19 cellular contexts compared by ENCODE assay signal in the genomic region with DNA sequence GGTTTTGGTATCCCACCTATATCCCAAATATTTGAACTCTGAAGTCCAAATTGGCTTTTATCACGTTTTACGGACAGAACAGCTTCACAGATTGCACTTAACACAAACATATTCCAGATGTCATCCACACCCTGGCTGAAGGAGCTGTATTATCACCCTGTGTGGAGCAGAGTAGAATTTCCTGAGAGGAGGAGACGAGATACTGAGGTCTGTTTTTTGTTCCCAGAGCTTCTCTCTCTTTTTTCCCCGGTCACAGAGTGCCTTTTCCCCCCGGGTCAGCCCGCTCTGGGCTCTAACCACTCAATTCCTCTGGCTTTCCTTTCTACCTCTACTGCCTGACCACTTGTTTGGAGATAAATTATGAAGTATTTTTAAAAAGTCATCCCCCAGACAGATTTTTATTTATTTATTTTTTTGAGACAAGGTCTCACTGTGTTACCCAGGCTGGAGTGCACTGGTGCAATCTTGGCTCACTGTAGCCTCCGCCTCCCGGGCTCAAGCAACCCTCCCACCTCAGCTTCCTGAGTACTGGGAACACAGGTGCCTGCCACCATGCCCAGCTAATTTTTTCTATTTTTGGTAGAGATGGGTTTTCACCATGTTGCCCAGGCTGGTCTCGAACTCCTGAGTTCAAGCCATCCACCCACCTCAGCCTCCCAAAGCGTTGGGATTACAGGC. TPM values are rescaled to one million over a fixed set of nuclear protein-coding genes. Genes with fewer than 3 reads are reported as not detected.
DNase-seq lines count a peak whose midpoint lies in the region; ATAC-seq and TF ChIP-seq lines count a peak whose summit lies in the region.
"Had no signal": no experiment of that assay in that cellular context is flagged by ENCODE, and none has a peak within 500 bp of the region (broad histone marks: within the 10 kb centered on the region; RNA-seq: fewer than 3 reads in every experiment).

No MANE protein-coding gene starts in this region.

- H3K4me3 ChIP-seq in HFF-Myc (replicated peaks; ENCODE audit: low read depth, low read length): no peak overlapping the region
- peak overlapping the region; percentile 2 for H3K4me3 ChIP-seq in smooth muscle cell
- H3K4me3 ChIP-seq: suprapubic skin had no signal

- H3K9ac ChIP-seq in smooth muscle cell (ENCODE audit: low read depth): no peak overlapping the region

- no peaks in the 10 kb centered on the region for H4K20me1 ChIP-seq in smooth muscle cell (ENCODE audit: low read depth)

- intact Hi-C loops in left ventricle myocardium superior (cut with micrococcal nuclease): no loop called here
- intact Hi-C loops in activated CD4-positive, alpha-beta memory T cell treated with anti-CD3 and anti-CD28 coated beads for 36 hours (cut with micrococcal nuclease): loop anchor here (10.0 kb wide), 1 partner anchor 107 kb away; the partner anchor contains the start of genes CYB5D1, NAA38 and TMEM88

- no peaks in the 10 kb centered on the region for H3K79me2 ChIP-seq in smooth muscle cell (ENCODE audit: low read depth)

- H3K4me2 ChIP-seq in smooth muscle cell: peak overlapping the region; percentile 74

- H3K36me3 Mint-ChIP-seq in WTC11: no peaks in the 10 kb centered on the region
- no peaks in the 10 kb centered on the region for H3K36me3 Mint-ChIP-seq in T-cell
- H3K36me3 Mint-ChIP-seq in activated CD4-positive, alpha-beta memory T cell treated with anti-CD3 and anti-CD28 coated beads for 36 hours: no peaks in the 10 kb centered on the region

- H3K27me3 ChIP-seq in smooth muscle cell (ENCODE audit: low read depth): no peaks in the 10 kb centered on the region
- H3K27me3 ChIP-seq: suprapubic skin had no signal

- H3K4me3 Mint-ChIP-seq in WTC11 (no peak overlapping the region), T-cell (no peak overlapping the region)
- H3K4me3 Mint-ChIP-seq in activated CD4-positive, alpha-beta memory T cell treated with anti-CD3 and anti-CD28 coated beads for 36 hours: no peak overlapping the region
- H3K4me3 Mint-ChIP-seq: activated CD8-positive, alpha-beta T cell treated with anti-CD3 and anti-CD28 coated beads for 36 hours; activated T-helper 1 cell treated with anti-CD3 and anti-CD28 coated beads, Interleukin-12 subunit alpha, Interleukin-12 subunit beta, Interleukin-2, Interleukin-4 antibody, amounts not matched to agents 30 ng/mL and 10 ng/mL and 1 ng/mL, durations not matched to agents 14 hours and 24 hours and 36 hours; IgD-negative memory B cell had no signal

- H3K9me3 Mint-ChIP-seq in WTC11 (peaks cover 5% of the 10 kb centered on the region), T-cell (no peaks in the 10 kb centered on the region)
- H3K9me3 Mint-ChIP-seq in activated CD4-positive, alpha-beta memory T cell treated with anti-CD3 and anti-CD28 coated beads for 36 hours: no peaks in the 10 kb centered on the region
- H3K9me3 Mint-ChIP-seq: activated CD8-positive, alpha-beta T cell treated with anti-CD3 and anti-CD28 coated beads for 36 hours; activated T-helper 1 cell treated with anti-CD3 and anti-CD28 coated beads, Interleukin-12 subunit alpha, Interleukin-12 subunit beta, Interleukin-2, Interleukin-4 antibody, amounts not matched to agents 30 ng/mL and 10 ng/mL and 1 ng/mL, durations not matched to agents 14 hours and 24 hours and 36 hours had no signal

- no peak overlapping the region for H2AFZ ChIP-seq in smooth muscle cell (ENCODE audit: low read depth)

- no peaks in the 10 kb centered on the region for H3K36me3 ChIP-seq in smooth muscle cell (ENCODE audit: low read depth)
- H3K36me3 ChIP-seq: suprapubic skin had no signal

- ATAC-seq in left ventricle myocardium superior (peak; percentile 57), WTC11 (no peak), T-cell (replicated peaks in 1 of 4) (no peak)
- ATAC-seq: activated CD8-positive, alpha-beta T cell treated with anti-CD3 and anti-CD28 coated beads for 36 hours had no signal

- H3K27ac ChIP-seq in VCaP: peak overlapping the region; percentile 10; the same call in 1 of the 2 replicates
- peak overlapping the region; percentile 44 for H3K27ac ChIP-seq in smooth muscle cell (ENCODE audit: low read depth)
- H3K27ac ChIP-seq: suprapubic skin had no signal

- CTCF ChIA-PET in WTC11 (lab: Charles Lee) (interaction anchor here (0.7 to 2.0 kb wide), 3 partner anchors 53 to 345 kb away, joined by 3 to 5 read pairs (median 3); no protein-coding TSS in a partner anchor), T-cell (lab: Charles Lee) (interaction anchor here in 1 of 2 donors (0.6 to 1.5 kb wide), 2 partner anchors 225 to 310 kb away, joined by 3 to 6 read pairs; no protein-coding TSS in a partner anchor)
- CTCF ChIA-PET in activated CD4-positive, alpha-beta memory T cell treated with anti-CD3 and anti-CD28 coated beads for 36 hours (lab: Charles Lee): interaction anchor here (0.6 to 1.2 kb wide), 2 partner anchors 309 to 346 kb away, joined by 3 to 4 read pairs; no protein-coding TSS in a partner anchor

- TF ChIP-seq CTCF in HFF-Myc (IDR thresholded peaks at IDR 0.05; ENCODE audit: low read depth, low read length, missing control alignments) (no peak), VCaP (conservative IDR thresholded peaks at IDR 0.05) (no peak), smooth muscle cell (IDR thresholded peaks at IDR 0.05; ENCODE audit: borderline replicate concordance, insufficient read depth, poor library complexity, severe bottlenecking) (no peak), WTC11 (IDR thresholded peaks at IDR 0.05) (no peak)

- POLR2A ChIA-PET in WTC11 (lab: Charles Lee): interaction anchor here (0.6 kb wide), 1 partner anchor 72 kb away, joined by 3 read pairs; no protein-coding TSS in a partner anchor
- POLR2A ChIA-PET in T-cell (lab: Charles Lee): no interaction called here
- POLR2A ChIA-PET in activated CD4-positive, alpha-beta memory T cell treated with anti-CD3 and anti-CD28 coated beads for 36 hours (lab: Charles Lee): no interaction called here

- no peaks in the 10 kb centered on the region for H3K9me3 ChIP-seq in smooth muscle cell (replicated peaks; ENCODE audit: low read depth)
- H3K9me3 ChIP-seq: suprapubic skin had no signal

- H3K27ac Mint-ChIP-seq in WTC11 (no peak overlapping the region), T-cell (no peak overlapping the region)
- H3K27ac Mint-ChIP-seq in activated CD4-positive, alpha-beta memory T cell treated with anti-CD3 and anti-CD28 coated beads for 36 hours: no peak overlapping the region
- H3K27ac Mint-ChIP-seq: activated CD8-positive, alpha-beta T cell treated with anti-CD3 and anti-CD28 coated beads for 36 hours; activated T-helper 1 cell treated with anti-CD3 and anti-CD28 coated beads, Interleukin-12 subunit alpha, Interleukin-12 subunit beta, Interleukin-2, Interleukin-4 antibody, amounts not matched to agents 30 ng/mL and 10 ng/mL and 1 ng/mL, durations not matched to agents 14 hours and 24 hours and 36 hours had no signal

- H3F3A ChIP-seq in smooth muscle cell (ENCODE audit: low read depth): peaks cover 14% of the 10 kb centered on the region

- DNase-seq in HFF-Myc (ENCODE audit: extremely low read depth, low read depth): peak; percentile 56
- no peak for DNase-seq in left ventricle myocardium superior
- DNase-seq in smooth muscle cell (lab: John Stamatoyannopoulos, UW; ENCODE audit: unreplicated experiment): no peak
- no peak for DNase-seq in WTC11 (ENCODE audit: low spot score)
- no peak for DNase-seq in T-cell
- no peak for DNase-seq in activated CD4-positive, alpha-beta memory T cell treated with anti-CD3 and anti-CD28 coated beads for 36 hours
- DNase-seq: activated CD8-positive, alpha-beta T cell treated with anti-CD3 and anti-CD28 coated beads for 36 hours; C1 segment of cervical spinal cord; cerebellar nuclear complex; DMS79; NCI-H2081 treated with DMSO at 0.1 percent for 48 hours; NCI-H526; right cardiac atrium; stimulated activated CD4-positive, alpha-beta T cell treated with anti-CD3 and anti-CD28 coated beads, Interleukin-2, amount 100 ng/mL, for 48 hours had no signal

- 35% methylated on average over 10 of the region's 10 CpGs for WGBS in smooth muscle cell (ENCODE audit: low lambda C conversion rate)

- H3K27me3 Mint-ChIP-seq in WTC11 (ENCODE audit: low read depth) (peaks cover 2% of the 10 kb centered on the region; the same call in 1 of the 2 replicates), T-cell (peaks cover 0 to 8% of the 10 kb centered on the region in 2 donors)
- H3K27me3 Mint-ChIP-seq in activated CD4-positive, alpha-beta memory T cell treated with anti-CD3 and anti-CD28 coated beads for 36 hours: peaks cover 2% of the 10 kb centered on the region
- H3K27me3 Mint-ChIP-seq: activated CD8-positive, alpha-beta T cell treated with anti-CD3 and anti-CD28 coated beads for 36 hours had no signal

- H3K4me1 Mint-ChIP-seq in WTC11 (no peaks in the 10 kb centered on the region), T-cell (no peaks in the 10 kb centered on the region)
- H3K4me1 Mint-ChIP-seq in activated CD4-positive, alpha-beta memory T cell treated with anti-CD3 and anti-CD28 coated beads for 36 hours (ENCODE audit: low read depth): no peaks in the 10 kb centered on the region
- H3K4me1 Mint-ChIP-seq: IgD-negative memory B cell had no signal

- peaks cover 18% of the 10 kb centered on the region for H3K4me1 ChIP-seq in smooth muscle cell (ENCODE audit: low read depth)

RNA-seq across cellular contexts. Expression of gene DNAH2, which starts 30.7 kb away (rescaled TPM):
- 0.05 TPM for total RNA-seq in left ventricle myocardium superior
- 0.49 TPM in 1 of 2 replicates, not detected in the other for total RNA-seq in smooth muscle cell
- polyA plus RNA-seq in smooth muscle cell: not detected in 2 replicates
- 0.17 to 0.34 TPM (median 0.27 TPM) in 3 replicates for total RNA-seq in WTC11 (2021)
- total RNA-seq in T-cell: not detected
- not detected for total RNA-seq in activated CD4-positive, alpha-beta memory T cell treated with anti-CD3 and anti-CD28 coated beads for 36 hours
- total RNA-seq: activated CD8-positive, alpha-beta T cell treated with anti-CD3 and anti-CD28 coated beads for 36 hours; activated T-helper 1 cell treated with anti-CD3 and anti-CD28 coated beads, Interleukin-12 subunit alpha, Interleukin-12 subunit beta, Interleukin-2, Interleukin-4 antibody, amounts not matched to agents 30 ng/mL and 10 ng/mL and 1 ng/mL, durations not matched to agents 14 hours and 24 hours and 36 hours; glomerular endothelial cell had no signal
- polyA plus RNA-seq: IgD-negative memory B cell had no signal

RNA-seq across cellular contexts. Expression of gene EFNB3, which starts 43.2 kb away (rescaled TPM):
- total RNA-seq in left ventricle myocardium superior (0.25 TPM), smooth muscle cell (4.8 and 8.1 TPM in 2 replicates), WTC11 (2021) (14.3 to 14.7 TPM (median 14.5 TPM) in 3 replicates), T-cell (under 1 TPM in 3 of 5 donors, not detected in 2; 0.07 to 0.19 (median 0.18) TPM)
- polyA plus RNA-seq in smooth muscle cell: 6.2 and 6.7 TPM in 2 replicates
- total RNA-seq in activated CD4-positive, alpha-beta memory T cell treated with anti-CD3 and anti-CD28 coated beads for 36 hours: not detected
- total RNA-seq: activated CD8-positive, alpha-beta T cell treated with anti-CD3 and anti-CD28 coated beads for 36 hours had no signal
- polyA plus RNA-seq: IgD-negative memory B cell had no signal

RNA-seq across cellular contexts. Expression of gene WRAP53, which starts 60.0 kb away (rescaled TPM):
- total RNA-seq in left ventricle myocardium superior: 5.3 TPM
- 8.2 and 8.9 TPM in 2 replicates for total RNA-seq in smooth muscle cell
- 17.1 and 18.9 TPM in 2 replicates for polyA plus RNA-seq in smooth muscle cell
- total RNA-seq in WTC11 (2021): 35.5 to 37.3 TPM (median 37.2 TPM) in 3 replicates
- total RNA-seq in T-cell: 10 to 100 TPM in 3 of 5 donors, 1 to 10 TPM in 2; 8.0 to 14.6 (median 13.1) TPM
- 10 to 100 TPM; 20.2 to 23.3 TPM for total RNA-seq in activated CD4-positive, alpha-beta memory T cell treated with anti-CD3 and anti-CD28 coated beads for 36 hours
